1 cellular context compared by ENCODE assay signal in genomic region chr10:68594405-68594804, GRCh38.
TF ChIP-seq lines count a peak whose summit lies in the region.

No MANE protein-coding gene starts in this region.

TF ChIP-seq in WTC11, 78 proteins besides CTCF, POLR2A, EP300 and RAD21 (continued from another document):
- TF ChIP-seq ARID4B (CRISPR knock-in tag; IDR thresholded peaks at IDR 0.05; ENCODE audit: borderline replicate concordance) (no peak), FOXJ3 (CRISPR knock-in tag; IDR thresholded peaks at IDR 0.05; ENCODE audit: borderline replicate concordance) (no peak)
